Comparison of ENCODE assay signal across 8 cellular contexts in the genomic region with DNA sequence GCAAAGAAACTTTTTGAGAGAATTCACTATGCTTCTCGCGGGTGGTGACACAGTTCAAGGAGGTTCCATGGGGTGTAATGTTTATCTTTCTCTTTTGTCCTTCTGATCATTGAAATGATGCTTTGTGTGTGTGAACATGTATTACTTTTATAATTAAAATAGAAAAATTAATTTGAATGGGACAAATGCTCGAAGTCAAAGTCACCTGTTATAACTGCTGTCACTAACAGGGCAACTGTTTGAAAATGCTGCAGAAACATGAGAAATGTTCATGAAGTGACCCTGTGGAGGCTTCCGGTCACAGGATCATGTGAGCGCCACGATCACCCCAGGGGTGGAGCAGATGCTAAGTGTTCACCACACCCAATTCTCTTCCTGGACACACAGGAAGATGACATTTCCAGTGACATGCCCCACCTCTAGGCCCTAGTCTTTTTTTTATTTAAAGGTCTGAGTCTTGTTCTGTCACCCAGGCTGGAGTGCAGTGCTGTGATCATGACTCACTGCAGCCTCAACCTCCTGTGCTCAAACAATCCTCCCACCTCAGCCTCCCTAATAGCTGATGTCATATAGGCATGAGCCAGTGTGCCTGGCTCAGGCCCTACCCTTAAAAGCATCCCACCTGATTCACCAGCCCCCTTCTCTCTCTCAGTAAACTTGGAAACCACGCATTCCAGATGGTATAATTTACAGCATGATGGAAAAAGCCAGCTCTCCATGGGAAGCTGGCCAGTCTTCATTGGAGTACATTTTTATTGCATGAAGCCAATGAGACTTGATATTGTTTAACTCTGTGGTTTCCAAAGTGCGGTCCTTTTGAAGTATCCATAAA. TPM values are rescaled to one million over a fixed set of nuclear protein-coding genes. Genes with fewer than 3 reads are reported as not detected.
A peak's percentile ranks its signal among the peaks of the same experiment; 100 is the strongest.
DNase-seq lines count a peak whose midpoint lies in the region; ATAC-seq and TF ChIP-seq lines count a peak whose summit lies in the region.

No MANE protein-coding gene starts in this region.

- peak in 8 of 10 experiments; percentile 16 to 49 (median 26) for DNase-seq in CD4-positive, alpha-beta T cell
- peak; percentile 30 for DNase-seq in activated T-cell treated with anti-CD3 and anti-CD28 coated beads, Interleukin-2, amount 50 U/mL, for 4 hours
- DNase-seq in lower leg skin (ENCODE audit: low spot score in 2 of 2) (peak; percentile 83 to 94), ureter (ENCODE audit: low spot score) (no peak), osteoblast (ENCODE audit: insufficient read length, low spot score, missing footprints) (no peak), breast epithelium (ENCODE audit: low spot score in 2 of 2) (no peak)

- H3K4me3 Mint-ChIP-seq in CD4-positive, alpha-beta T cell = peak overlapping the region; percentile 52
- H3K4me3 Mint-ChIP-seq in activated T-cell treated with anti-CD3 and anti-CD28 coated beads, Interleukin-2, amount 50 U/mL, for 4 hours = no peak overlapping the region

- H3K27ac Mint-ChIP-seq in CD4-positive, alpha-beta T cell = peak overlapping the region; percentile 91

- intact Hi-C loops in CD4-positive, alpha-beta T cell (cut with DNase I, micrococcal nuclease) = no loop called here
- intact Hi-C loops in lower leg skin (cut with DNase I; ENCODE audit: low total_unique reads) = no loop called here
- intact Hi-C loops in breast epithelium (cut with DNase I; ENCODE audit: low total_unique reads) = no loop called here

- TF ChIP-seq POLR2A in lower leg skin (IDR thresholded peaks at IDR 0.05) (no peak), breast epithelium (IDR thresholded peaks at IDR 0.05) (no peak)

- no peaks in the 10 kb centered on the region for H3K9me3 ChIP-seq in CD4-positive, alpha-beta T cell (ENCODE audit: control insufficient read depth, low read length)
- H3K9me3 ChIP-seq in osteoblast (ENCODE audit: low read depth, low read length) (no peaks in the 10 kb centered on the region), breast epithelium (no peaks in the 10 kb centered on the region)

- POLR2A ChIA-PET in CD4-positive, alpha-beta T cell (lab: Charles Lee) = interaction anchor here (0.9 to 1.9 kb wide), 5 partner anchors 10 to 1682 kb away, joined by 3 to 6 read pairs (median 3); partner anchors contain the start of gene ATP6V0D1

- H4K20me1 ChIP-seq in osteoblast (ENCODE audit: insufficient read depth, low read length) = no peaks in the 10 kb centered on the region

- H3K9me3 Mint-ChIP-seq in CD4-positive, alpha-beta T cell = no peaks in the 10 kb centered on the region
- no peaks in the 10 kb centered on the region for H3K9me3 Mint-ChIP-seq in activated T-cell treated with anti-CD3 and anti-CD28 coated beads, Interleukin-2, amount 50 U/mL, for 4 hours

- H3K27me3 ChIP-seq in CD4-positive, alpha-beta T cell (ENCODE audit: control insufficient read depth, insufficient read depth, low read length) = no peaks in the 10 kb centered on the region
- H3K27me3 ChIP-seq in osteoblast (ENCODE audit: insufficient read depth, low read length) (no peaks in the 10 kb centered on the region), breast epithelium (no peaks in the 10 kb centered on the region)

- H3K27ac ChIP-seq in CD4-positive, alpha-beta T cell (ENCODE audit: low read depth, low read length) = peak overlapping the region; percentile 53
- H3K27ac ChIP-seq in osteoblast (ENCODE audit: low read depth, low read length) (no peak overlapping the region), breast epithelium (peak overlapping the region in 1 of 2 donors; percentile 61)

- H2AFZ ChIP-seq in osteoblast (ENCODE audit: low read length) = no peak overlapping the region

- CTCF ChIA-PET in CD4-positive, alpha-beta T cell (lab: Charles Lee) = interaction anchor here (1.2 to 3.6 kb wide), 4 partner anchors 10 to 23 kb away, joined by 3 to 19 read pairs (median 9); partner anchors contain the start of gene ATP6V0D1

- H3K79me2 ChIP-seq in osteoblast (ENCODE audit: insufficient read depth, low read length) = no peaks in the 10 kb centered on the region

- H3K36me3 Mint-ChIP-seq in CD4-positive, alpha-beta T cell (ENCODE audit: low read depth) = peaks cover 1% of the 10 kb centered on the region
- H3K36me3 Mint-ChIP-seq in activated T-cell treated with anti-CD3 and anti-CD28 coated beads, Interleukin-2, amount 50 U/mL, for 4 hours (ENCODE audit: insufficient read depth) = peaks cover 1% of the 10 kb centered on the region

- H3K36me3 ChIP-seq in osteoblast (ENCODE audit: insufficient read depth, low read length) = no peaks in the 10 kb centered on the region
- no peaks in the 10 kb centered on the region for H3K36me3 ChIP-seq in breast epithelium

- peaks cover 51% of the 10 kb centered on the region for H3K4me1 Mint-ChIP-seq in CD4-positive, alpha-beta T cell (ENCODE audit: low read depth)
- peaks cover 50% of the 10 kb centered on the region for H3K4me1 Mint-ChIP-seq in activated T-cell treated with anti-CD3 and anti-CD28 coated beads, Interleukin-2, amount 50 U/mL, for 4 hours (ENCODE audit: low read depth)

- H3K4me2 ChIP-seq in osteoblast (ENCODE audit: insufficient read depth, low read length) = no peak overlapping the region

- TF ChIP-seq CTCF in CD4-positive, alpha-beta T cell (IDR thresholded peaks at IDR 0.05) = no peak
- TF ChIP-seq CTCF in lower leg skin (IDR thresholded peaks at IDR 0.05) (no peak), osteoblast (IDR thresholded peaks at IDR 0.05; ENCODE audit: extremely low read depth, low read depth, low read length) (no peak), breast epithelium (IDR thresholded peaks at IDR 0.05) (no peak)

- H3K4me1 ChIP-seq in osteoblast (ENCODE audit: insufficient read depth, low read length) (peaks cover 1% of the 10 kb centered on the region), breast epithelium (no peaks in the 10 kb centered on the region)

- no peak overlapping the region for H3K4me3 ChIP-seq in lower leg skin (ENCODE audit: low read depth, poor library complexity, severe bottlenecking)
- H3K4me3 ChIP-seq in osteoblast (ENCODE audit: insufficient read depth, low read length) = no peak overlapping the region
- no peak overlapping the region for H3K4me3 ChIP-seq in breast epithelium

- WGBS in lower leg skin, 2 donors = 59 to 64% methylated on average over 8 of the region's 8 CpGs

- peak; percentile 87 for ATAC-seq in CD4-positive, alpha-beta T cell (ENCODE audit: poor library complexity)
- peak; percentile 54 for ATAC-seq in HG03439 (IDR thresholded peaks at IDR 0.05; ENCODE audit: unreplicated experiment)
- peak; percentile 73 to 79 for ATAC-seq in activated T-cell treated with anti-CD3 and anti-CD28 coated beads, Interleukin-2, amount 50 U/mL, for 4 hours
- ATAC-seq in HG02840 (IDR thresholded peaks at IDR 0.05; ENCODE audit: low FRiP score, unreplicated experiment) = no peak

- no peaks in the 10 kb centered on the region for H3K27me3 Mint-ChIP-seq in CD4-positive, alpha-beta T cell
- no peaks in the 10 kb centered on the region for H3K27me3 Mint-ChIP-seq in activated T-cell treated with anti-CD3 and anti-CD28 coated beads, Interleukin-2, amount 50 U/mL, for 4 hours (ENCODE audit: low read depth)

RNA-seq across cellular contexts. Expression of gene AGRP, which starts 21.1 kb away (rescaled TPM):
- total RNA-seq in CD4-positive, alpha-beta T cell = not detected
- not detected for total RNA-seq in activated T-cell treated with anti-CD3 and anti-CD28 coated beads, Interleukin-2, amount 50 U/mL, for 4 hours
- total RNA-seq in lower leg skin (not detected), ureter (not detected), osteoblast (not detected in 2 replicates), breast epithelium (not detected)

RNA-seq across cellular contexts. Expression of gene ATP6V0D1, which starts 23.4 kb away (rescaled TPM):
- total RNA-seq in CD4-positive, alpha-beta T cell = 10 to 100 TPM; 39.4 to 41.7 TPM
- total RNA-seq in activated T-cell treated with anti-CD3 and anti-CD28 coated beads, Interleukin-2, amount 50 U/mL, for 4 hours = 10 to 100 TPM; 36.0 to 49.1 (median 44.5) TPM
- total RNA-seq in lower leg skin (100 to 1,000 TPM; 114 to 141 (median 131) TPM), ureter (89.2 TPM), osteoblast (146 and 158 TPM in 2 replicates), breast epithelium (100 to 1,000 TPM; 101 to 122 (median 104) TPM)

RNA-seq across cellular contexts. Expression of gene RIPOR1, which starts 24.2 kb away (rescaled TPM):
- 10 to 100 TPM; 21.3 to 25.4 TPM for total RNA-seq in CD4-positive, alpha-beta T cell
- total RNA-seq in activated T-cell treated with anti-CD3 and anti-CD28 coated beads, Interleukin-2, amount 50 U/mL, for 4 hours = 10 to 100 TPM; 17.9 to 26.2 (median 18.0) TPM
- total RNA-seq in lower leg skin (10 to 100 TPM; 19.3 to 28.6 (median 23.6) TPM), ureter (57.6 TPM), osteoblast (36.6 and 38.0 TPM in 2 replicates), breast epithelium (10 to 100 TPM; 32.0 to 50.5 (median 33.4) TPM)

RNA-seq across cellular contexts. Expression of gene CTCF, which starts 57.9 kb away (rescaled TPM):
- total RNA-seq in CD4-positive, alpha-beta T cell = 10 to 100 TPM; 43.8 to 46.4 TPM
- total RNA-seq in activated T-cell treated with anti-CD3 and anti-CD28 coated beads, Interleukin-2, amount 50 U/mL, for 4 hours = 10 to 100 TPM; 53.7 to 59.3 (median 54.0) TPM
- total RNA-seq in lower leg skin = 10 to 100 TPM; 41.0 to 49.9 (median 44.2) TPM
- total RNA-seq in ureter = 54.6 TPM
- 29.3 and 31.8 TPM in 2 replicates for total RNA-seq in osteoblast
- 10 to 100 TPM; 27.8 to 51.7 (median 38.0) TPM for total RNA-seq in breast epithelium

Comparison
In these comparisons a context has a peak if more than half of its experiments do, and no peak if none do; other contexts are left out.
1. DNase-seq: peak in CD4-positive, alpha-beta T cell (8 of 10), activated T-cell treated with anti-CD3 and anti-CD28 coated beads, Interleukin-2, amount 50 U/mL, for 4 hours (single experiment) and lower leg skin (2 of 2); none in ureter (single experiment), osteoblast (single experiment) and breast epithelium (0 of 2).